8 cellular contexts compared by ENCODE assay signal in the genomic region with DNA sequence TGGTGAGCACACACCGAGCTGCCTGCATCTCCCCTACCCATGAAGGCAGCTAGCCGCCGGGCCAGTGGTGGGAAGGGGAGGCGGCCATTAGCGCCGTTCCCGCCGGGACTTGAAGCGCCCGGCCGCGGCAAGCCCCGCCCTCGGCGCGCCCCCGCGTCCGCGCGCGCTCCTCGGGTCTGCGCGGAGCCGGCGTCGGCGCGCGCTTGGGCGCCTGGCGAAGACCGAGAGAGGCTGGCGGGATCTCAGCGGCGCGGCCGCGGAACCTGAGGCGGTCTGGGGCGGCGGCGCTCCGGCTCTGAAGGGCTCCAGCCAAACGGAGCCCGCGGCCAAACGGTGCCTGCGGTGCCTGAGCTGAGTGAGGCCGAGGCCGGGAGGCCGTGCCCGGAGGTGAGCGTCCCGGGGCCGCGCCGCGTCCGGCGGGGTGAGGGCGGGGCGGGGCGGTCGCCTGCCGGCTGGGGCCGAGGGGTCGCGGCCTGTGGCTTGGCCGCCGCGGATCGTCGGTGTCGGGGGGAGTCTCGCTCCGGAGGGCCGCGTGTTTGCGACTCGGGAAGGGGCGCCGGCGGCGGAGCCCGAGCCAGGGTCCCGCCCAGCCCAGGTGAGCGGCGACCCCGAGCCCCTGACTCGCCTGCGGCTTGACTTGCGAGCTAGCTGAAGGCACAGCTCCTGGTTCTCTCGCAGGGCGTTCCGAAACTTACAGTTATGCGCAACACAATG. TPM values are rescaled to one million over a fixed set of nuclear protein-coding genes. Genes with fewer than 3 reads are reported as not detected.
DNase-seq lines count a peak whose midpoint lies in the region; ATAC-seq and TF ChIP-seq lines count a peak whose summit lies in the region.

A gene with protein sequence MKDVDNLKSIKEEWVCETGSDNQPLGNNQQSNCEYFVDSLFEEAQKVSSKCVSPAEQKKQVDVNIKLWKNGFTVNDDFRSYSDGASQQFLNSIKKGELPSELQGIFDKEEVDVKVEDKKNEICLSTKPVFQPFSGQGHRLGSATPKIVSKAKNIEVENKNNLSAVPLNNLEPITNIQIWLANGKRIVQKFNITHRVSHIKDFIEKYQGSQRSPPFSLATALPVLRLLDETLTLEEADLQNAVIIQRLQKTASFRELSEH (plus strand): TSS at position 202 of the 714 bp plus-strand sequence. CDS start 17,852 bp downstream, outside the sequence.

- no peaks in the 10 kb centered on the region for H3K9me3 ChIP-seq in DND-41 (ENCODE audit: insufficient read depth, low read length, severe bottlenecking)
- no peaks in the 10 kb centered on the region for H3K9me3 ChIP-seq in stomach

- peak; percentile 83 for ATAC-seq in DND-41 (ENCODE audit: insufficient read depth, low read depth)
- peak; percentile 74 for ATAC-seq in GM21619 (IDR thresholded peaks at IDR 0.05; ENCODE audit: unreplicated experiment)

- H4K20me1 ChIP-seq in DND-41 (ENCODE audit: insufficient read depth, low read length) = no peaks in the 10 kb centered on the region

- H2AFZ ChIP-seq in DND-41 (ENCODE audit: low read depth, low read length) = peak within 1 kb of the TSS; percentile 92

- intact Hi-C loops in stomach (cut with DNase I; ENCODE audit: low total_unique reads) = no loop called here

- TF ChIP-seq CTCF in DND-41 (IDR thresholded peaks at IDR 0.05; ENCODE audit: borderline replicate concordance, extremely low read depth, low read length, poor library complexity, severe bottlenecking) (no peak), RWPE1 (conservative IDR thresholded peaks at IDR 0.05; ENCODE audit: low read depth) (no peak), nephron progenitor cell (IDR thresholded peaks at IDR 0.05) (no peak), stomach (IDR thresholded peaks at IDR 0.05) (no peak)

- H3K36me3 Mint-ChIP-seq in IgD-negative memory B cell (peaks cover 4% of the 10 kb centered on the region), nephron progenitor cell (ENCODE audit: low read depth) (peaks cover 25% of the 10 kb centered on the region)

- H3K27me3 ChIP-seq in DND-41 (ENCODE audit: insufficient read depth, low read length, poor library complexity) (no peaks in the 10 kb centered on the region), stomach (no peaks in the 10 kb centered on the region)

- CTCF ChIA-PET in RWPE1 (lab: Yijun Ruan, JAX) = interaction anchor here (0.5 to 0.8 kb wide), 3 partner anchors 14 to 137 kb away, joined by 3 to 4 read pairs (median 3); a partner anchor contains a TSS

- no peak for TF ChIP-seq POLR2A in stomach (IDR thresholded peaks at IDR 0.05)

- no peak for TF ChIP-seq EP300 in stomach (IDR thresholded peaks at IDR 0.05)

- H3K9ac ChIP-seq in DND-41 (ENCODE audit: low read depth, low read length) = peak within 1 kb of the TSS; percentile 69

- DNase-seq in DND-41 (peak; percentile 80), RWPE1 (ENCODE audit: low spot score) (peak; percentile 85), fibroblast of the conjunctiva (ENCODE audit: low read depth) (peak; percentile 43), nephron progenitor cell (peak; percentile 86), stomach (peak; percentile 82)
- DNase-seq in activated effector memory CD4-positive, alpha-beta T cell treated with Interleukin-2 at 50 U/mL for 16 hours = peak; percentile 70

- H3K4me3 ChIP-seq in DND-41 (ENCODE audit: low read depth in 1 of 2, low read length in 2 of 2) (peak within 1 kb of the TSS; percentile 71 to 82), stomach (peak within 1 kb of the TSS; percentile 58 to 93 (median 89))

- H3K4me3 Mint-ChIP-seq in IgD-negative memory B cell (peak within 1 kb of the TSS; percentile 91 to 99 (median 94)), nephron progenitor cell (peak within 1 kb of the TSS; percentile 92)

- H3K4me2 ChIP-seq in DND-41 (ENCODE audit: insufficient read depth, low read length) = peak within 1 kb of the TSS; percentile 76

- H3K27me3 Mint-ChIP-seq in IgD-negative memory B cell = peaks cover 5% of the 10 kb centered on the region
- H3K27me3 Mint-ChIP-seq in nephron progenitor cell (ENCODE audit: low read depth, poor library complexity) = peaks cover 2% of the 10 kb centered on the region

- peak within 1 kb of the TSS; percentile 69 to 87 (median 72) for H3K27ac Mint-ChIP-seq in IgD-negative memory B cell
- peak within 1 kb of the TSS; percentile 93 for H3K27ac Mint-ChIP-seq in nephron progenitor cell

- POLR2A ChIA-PET in RWPE1 (lab: Yijun Ruan, JAX; ENCODE audit: low non-redundant PET) = interaction anchor here (0.6 to 2.7 kb wide), 2 partner anchors 14 to 136 kb away, joined by 3 to 36 read pairs; a partner anchor contains a TSS

- peaks cover 28% of the 10 kb centered on the region for H3K4me1 ChIP-seq in DND-41 (ENCODE audit: insufficient read depth, low read length)
- peaks cover 10 to 27% (median 21%) of the 10 kb centered on the region in 4 donors for H3K4me1 ChIP-seq in stomach

- 0 to 1% (median 0%) methylated on average over 24 to 98 of the region's 98 CpGs for WGBS in stomach, 5 donors

- H3K27ac ChIP-seq in DND-41 (ENCODE audit: low read length) (peak within 1 kb of the TSS; percentile 84), RWPE1 (peak within 1 kb of the TSS; percentile 90), stomach (peak within 1 kb of the TSS; percentile 82 to 97 (median 97))

- H3K36me3 ChIP-seq in DND-41 (ENCODE audit: insufficient read depth, low read length) (no peaks in the 10 kb centered on the region), stomach (no peaks in the 10 kb centered on the region)

- H3K9me3 Mint-ChIP-seq in IgD-negative memory B cell (no peaks in the 10 kb centered on the region), nephron progenitor cell (no peaks in the 10 kb centered on the region)

- peaks cover 18 to 21% (median 19%) of the 10 kb centered on the region in 3 donors for H3K4me1 Mint-ChIP-seq in IgD-negative memory B cell
- H3K4me1 Mint-ChIP-seq in nephron progenitor cell = peaks cover 53% of the 10 kb centered on the region

- peaks cover 49% of the 10 kb centered on the region for H3K79me2 ChIP-seq in DND-41 (ENCODE audit: insufficient read depth, low read length)

RNA-seq across cellular contexts. Expression of the gene that starts here (rescaled TPM):
- polyA plus RNA-seq in IgD-negative memory B cell (16.6 TPM), stomach (1 to 10 TPM; 4.4 to 8.9 (median 6.4) TPM)
- 10 to 100 TPM in 3 of 5 donors, 1 to 10 TPM in 2; 3.6 to 53.6 (median 11.1) TPM for total RNA-seq in stomach

Comparison
In these comparisons a context has a peak if more than half of its experiments do, and no peak if none do; other contexts are left out.
1. Peak in every context shown above with its lines: DNase-seq, ATAC-seq, H3K4me3 ChIP-seq and H3K27ac ChIP-seq.